ENCODE assay signal across 26 cellular contexts in genomic region chr2:63681896-63682295, GRCh38.
"Had no signal": no experiment of that assay in that cellular context is flagged by ENCODE, and none has a peak within 500 bp of the region (broad histone marks: within the 10 kb centered on the region; RNA-seq: fewer than 3 reads in every experiment).

No MANE protein-coding gene starts in this region.

- ATAC-seq: esophagus mucosa; gastroesophageal sphincter; left cardiac atrium; left lung; naive thymus-derived CD4-positive, alpha-beta T cell; sciatic nerve; stimulated activated effector memory CD8-positive, alpha-beta T cell treated with anti-CD3 and anti-CD28 coated beads, Interleukin-12 subunit alpha, Interleukin-12 subunit beta, amount 100 ng/mL, for 72 hours had no signal

- H3K36me3 Mint-ChIP-seq: neural progenitor cell; stimulated activated effector memory CD8-positive, alpha-beta T cell treated with anti-CD3 and anti-CD28 coated beads, Interleukin-12 subunit alpha, Interleukin-12 subunit beta, amount 100 ng/mL, for 72 hours had no signal

- H3K4me1 ChIP-seq: gastroesophageal sphincter, left lung, prostate gland, right atrium auricular region, stomach, thyroid gland, vagina had no signal

- H3K4me1 Mint-ChIP-seq: nephron; stimulated activated effector memory CD8-positive, alpha-beta T cell treated with anti-CD3 and anti-CD28 coated beads, Interleukin-12 subunit alpha, Interleukin-12 subunit beta, amount 100 ng/mL, for 72 hours had no signal

- H3K9me3 Mint-ChIP-seq: nephron; neural progenitor cell; stimulated activated effector memory CD8-positive, alpha-beta T cell treated with anti-CD3 and anti-CD28 coated beads, Interleukin-12 subunit alpha, Interleukin-12 subunit beta, amount 100 ng/mL, for 72 hours had no signal

- H3K27ac ChIP-seq: coronary artery, gastroesophageal sphincter, heart left ventricle, hepatocyte, left lung, neural progenitor cell, prostate gland, right atrium auricular region, stomach, thyroid gland, vagina had no signal

- H3K27me3 ChIP-seq: gastroesophageal sphincter, heart left ventricle, hepatocyte, left lung, neural progenitor cell, right atrium auricular region, stomach, thyroid gland, vagina had no signal

- H3K4me3 Mint-ChIP-seq: naive thymus-derived CD4-positive, alpha-beta T cell; nephron; neural progenitor cell; stimulated activated effector memory CD8-positive, alpha-beta T cell treated with anti-CD3 and anti-CD28 coated beads, Interleukin-12 subunit alpha, Interleukin-12 subunit beta, amount 100 ng/mL, for 72 hours had no signal

- DNase-seq: dermis blood vessel endothelial cell; effector memory CD4-positive, alpha-beta T cell; foreskin fibroblast; heart left ventricle; left cardiac atrium; left lung; mesendoderm; midbrain; naive thymus-derived CD4-positive, alpha-beta T cell; stimulated activated CD4-positive, alpha-beta T cell treated with anti-CD3 and anti-CD28 coated beads, Interleukin-2, amount 100 ng/mL, for 24 hours; stimulated activated CD4-positive, alpha-beta T cell treated with anti-CD3 and anti-CD28 coated beads, Interleukin-4, amount 100 ng/mL, for 24 hours; stimulated activated naive CD4-positive, alpha-beta T cell treated with Interleukin-2 at 50 U/mL for 16 hours; stomach; thyroid gland; trophoblast cell had no signal

- H3K27ac Mint-ChIP-seq: naive thymus-derived CD4-positive, alpha-beta T cell; nephron; neural progenitor cell; stimulated activated effector memory CD8-positive, alpha-beta T cell treated with anti-CD3 and anti-CD28 coated beads, Interleukin-12 subunit alpha, Interleukin-12 subunit beta, amount 100 ng/mL, for 72 hours had no signal
